Comparison of ENCODE assay signal across 27 cellular contexts in genomic region chr2:12175323-12175722, GRCh38.
"Had no signal": no experiment of that assay in that cellular context is flagged by ENCODE, and none has a peak within 500 bp of the region (broad histone marks: within the 10 kb centered on the region; RNA-seq: fewer than 3 reads in every experiment).

No MANE protein-coding gene starts in this region.

- H3K36me3 Mint-ChIP-seq: activated CD8-positive, alpha-beta memory T cell treated with anti-CD3 and anti-CD28 coated beads, Interleukin-2, amount 10 ng/mL, durations not matched to agents 7 days and 5 days; activated naive CD8-positive, alpha-beta T cell; brain had no signal

- H3K27me3 Mint-ChIP-seq: activated CD8-positive, alpha-beta memory T cell treated with anti-CD3 and anti-CD28 coated beads, Interleukin-2, amount 10 ng/mL, durations not matched to agents 7 days and 5 days; activated naive CD8-positive, alpha-beta T cell; activated T-cell treated with anti-CD3 and anti-CD28 coated beads, Interleukin-2, amount 50 U/mL, for 24 hours; central memory CD8-positive, alpha-beta T cell had no signal

- H3K36me3 ChIP-seq: Peyer's patch, SJCRH30 had no signal

- H3K27ac ChIP-seq: KMS-11, Peyer's patch, RWPE1, SJCRH30 had no signal

- H3K9me3 ChIP-seq: Peyer's patch, SJCRH30, SK-N-SH had no signal

- H3K9ac ChIP-seq: KMS-11, SK-N-SH had no signal

- H3K27me3 ChIP-seq: Peyer's patch, SJCRH30 had no signal

- DNase-seq: activated CD4-positive, alpha-beta T cell treated with anti-CD3 and anti-CD28 coated beads for 4 hours; activated CD4-positive, alpha-beta T cell treated with anti-CD3 and anti-CD28 coated beads, Interleukin-2, amount 50 U/mL, for 4 hours; activated CD8-positive, alpha-beta memory T cell treated with anti-CD3 and anti-CD28 coated beads, Interleukin-2, amount 10 ng/mL, durations not matched to agents 7 days and 5 days; activated gamma-delta T cell treated with Interleukin-2 at 50 U/mL for 16 hours; activated T-cell treated with anti-CD3 and anti-CD28 coated beads, Interleukin-2, amount 50 U/mL, for 24 hours; amygdala; NCI-H1092 treated with DMSO at 0.1 percent for 48 hours; NCI-H1417 treated with DMSO at 0.1 percent for 48 hours; NCI-H1694; NCI-H2029; NCI-H2107; NCI-H2171 treated with DMSO at 0.1 percent for 48 hours; NCI-H226; NCI-H526 treated with DMSO at 0.1 percent for 48 hours; NCI-H82; OCI-M1; Peyer's patch; Right ventricle myocardium superior; SJCRH30; SK-N-SH had no signal

- H3K4me2 ChIP-seq: KMS-11, SK-N-SH had no signal

- H3K4me3 Mint-ChIP-seq: activated CD8-positive, alpha-beta memory T cell treated with anti-CD3 and anti-CD28 coated beads, Interleukin-2, amount 10 ng/mL, durations not matched to agents 7 days and 5 days; activated naive CD8-positive, alpha-beta T cell; activated T-cell treated with anti-CD3 and anti-CD28 coated beads, Interleukin-2, amount 50 U/mL, for 24 hours; brain; central memory CD8-positive, alpha-beta T cell had no signal

- H3K4me3 ChIP-seq: Peyer's patch, SJCRH30 had no signal

- H3K27ac Mint-ChIP-seq: activated CD8-positive, alpha-beta memory T cell treated with anti-CD3 and anti-CD28 coated beads, Interleukin-2, amount 10 ng/mL, durations not matched to agents 7 days and 5 days; activated naive CD8-positive, alpha-beta T cell; activated T-cell treated with anti-CD3 and anti-CD28 coated beads, Interleukin-2, amount 50 U/mL, for 24 hours; activated T-helper 2 cell treated with anti-CD3 and anti-CD28 coated beads, Interferon-gamma antibody, Interleukin-2, Interleukin-4, amounts not matched to agents 10 μg/mL and 5 μg/mL and 100 μg/mL, durations not matched to agents 14 hours and 24 hours and 36 hours had no signal

- ATAC-seq: activated CD4-positive, CD25-positive, alpha-beta regulatory T cell treated with anti-CD3 and anti-CD28 coated beads, Interleukin-2, amount 50 U/mL, for 24 hours; activated CD8-positive, alpha-beta memory T cell treated with anti-CD3 and anti-CD28 coated beads, Interleukin-2, amount 10 ng/mL, durations not matched to agents 7 days and 5 days had no signal

- H3K9me3 Mint-ChIP-seq: activated T-cell treated with anti-CD3 and anti-CD28 coated beads, Interleukin-2, amount 50 U/mL, for 24 hours; activated T-helper 2 cell treated with anti-CD3 and anti-CD28 coated beads, Interferon-gamma antibody, Interleukin-2, Interleukin-4, amounts not matched to agents 10 μg/mL and 5 μg/mL and 100 μg/mL, durations not matched to agents 14 hours and 24 hours and 36 hours; brain; central memory CD8-positive, alpha-beta T cell had no signal
